9 cellular contexts compared by ENCODE assay signal in the genomic region with DNA sequence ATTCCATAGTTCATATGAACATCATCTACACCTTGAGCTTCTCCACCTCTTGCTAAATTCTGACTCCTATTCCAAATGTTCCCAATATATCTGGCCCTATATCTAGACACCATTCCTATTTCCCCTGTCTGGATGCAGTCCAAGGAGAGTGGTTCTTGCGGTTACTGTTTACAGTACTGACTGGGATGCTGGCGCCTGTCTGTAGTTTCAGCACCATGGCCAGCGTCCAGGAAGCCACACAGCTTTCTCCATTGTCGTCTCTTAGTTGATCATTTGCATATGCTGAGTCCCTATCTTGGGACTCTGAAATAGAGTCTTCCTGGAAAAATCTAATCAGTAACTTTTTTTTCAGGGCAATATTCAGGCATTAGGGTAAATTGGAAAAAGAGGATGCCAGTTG.
A peak's percentile ranks its signal among the peaks of the same experiment; 100 is the strongest.
DNase-seq lines count a peak whose midpoint lies in the region; ATAC-seq and FAIRE-seq lines count a peak whose summit lies in the region.
"Had no signal": no experiment of that assay in that cellular context is flagged by ENCODE, and none has a peak within 500 bp of the region (broad histone marks: within the 10 kb centered on the region; RNA-seq: fewer than 3 reads in every experiment).

No MANE protein-coding gene starts in this region.

- peak; percentile 90 for FAIRE-seq in GM19239 (lab: Jason Lieb, UNC)
- FAIRE-seq: keratinocyte had no signal

- DNase-seq in GM19239 (ENCODE audit: insufficient read length, low spot score) (peak; percentile 55), NCI-H526 (lab: John Stamatoyannopoulos, UW) (peak; percentile 64 to 85), germinal center (ENCODE audit: low spot score) (peak; percentile 50), NCI-H187 treated with DMSO at 0.1 percent for 48 hours (lab: John Stamatoyannopoulos, UW) (no peak), NCI-H510A treated with DMSO at 0.1 percent for 48 hours (lab: John Stamatoyannopoulos, UW) (no peak)
- peak; percentile 43 for DNase-seq in activated CD8-positive, alpha-beta memory T cell treated with anti-CD3 and anti-CD28 coated beads, Interleukin-2, amount 50 U/mL, for 4 hours
- peak in 3 of 4 experiments; percentile 32 to 46 (median 38) for DNase-seq in stimulated activated CD4-positive, alpha-beta T cell treated with anti-CD3 and anti-CD28 coated beads, Interleukin-1b, Interleukin-23, amount 100 ng/mL, for 24 hours (ENCODE audit: low read depth in 4 of 4, low spot score in 1 of 4)

- no peak for ATAC-seq in GM18519 (IDR thresholded peaks at IDR 0.05; ENCODE audit: low FRiP score, unreplicated experiment)

Comparison
In these comparisons a context has a peak if more than half of its experiments do, and no peak if none do; other contexts are left out.
1. DNase-seq: peak in GM19239 (single experiment), NCI-H526 (2 of 2), activated CD8-positive, alpha-beta memory T cell treated with anti-CD3 and anti-CD28 coated beads, Interleukin-2, amount 50 U/mL, for 4 hours (single experiment), germinal center (single experiment) and stimulated activated CD4-positive, alpha-beta T cell treated with anti-CD3 and anti-CD28 coated beads, Interleukin-1b, Interleukin-23, amount 100 ng/mL, for 24 hours (3 of 4); none in NCI-H187 treated with DMSO at 0.1 percent for 48 hours (single experiment) and NCI-H510A treated with DMSO at 0.1 percent for 48 hours (single experiment).